8 cellular contexts compared by ENCODE assay signal in the genomic region with DNA sequence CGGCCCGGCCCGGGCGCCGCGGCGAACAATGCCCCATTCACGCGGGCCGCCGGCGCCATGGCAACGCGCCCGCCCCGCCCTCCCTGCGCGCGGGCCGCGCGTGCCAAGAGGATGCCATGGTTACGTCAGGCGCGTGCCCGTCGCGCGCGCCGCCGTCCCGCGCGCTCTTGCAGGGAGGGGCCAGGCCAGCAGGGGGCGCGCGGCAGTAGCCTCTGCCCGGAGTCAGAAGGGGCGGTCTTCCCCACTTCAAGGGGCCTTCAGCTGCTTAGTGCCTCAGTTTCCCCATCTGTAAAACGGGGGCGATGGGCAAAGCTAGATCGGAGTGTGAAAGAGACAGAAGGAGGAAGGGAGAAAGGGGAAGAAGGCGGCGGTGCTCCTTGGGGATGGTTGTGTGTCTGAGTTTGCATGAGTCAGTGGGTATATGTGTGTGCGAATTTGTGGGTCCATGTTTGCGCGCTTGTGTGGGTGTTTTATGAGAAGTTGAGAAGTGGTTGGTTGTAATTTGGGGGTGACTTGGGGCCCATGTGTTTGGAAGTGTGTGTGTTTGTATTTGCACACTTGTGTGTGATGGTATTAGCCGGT. TPM values are rescaled to one million over a fixed set of nuclear protein-coding genes. Genes with fewer than 3 reads are reported as not detected.
DNase-seq lines count a peak whose midpoint lies in the region; ATAC-seq, FAIRE-seq and TF ChIP-seq lines count a peak whose summit lies in the region.

No MANE protein-coding gene starts in this region.

- no peak overlapping the region for H3K23ac ChIP-seq in neuronal stem cell (ENCODE audit: low read depth, low read length, poor library complexity)

- no peak overlapping the region for H2BK5ac ChIP-seq in neuronal stem cell (ENCODE audit: low read length)

- no peaks in the 10 kb centered on the region for H3K36me3 ChIP-seq in neuronal stem cell (replicated peaks in 1 of 2; ENCODE audit: control insufficient read depth in 2 of 2, insufficient read depth in 2 of 2, low read length in 2 of 2)

- peak; percentile 81 for TF ChIP-seq CTCF in fibroblast of villous mesenchyme (IDR thresholded peaks at IDR 0.05; ENCODE audit: insufficient read depth, low read depth, low read length)

- no peak overlapping the region for H3K4ac ChIP-seq in neuronal stem cell (ENCODE audit: low read length)

- H3K27me3 Mint-ChIP-seq in stimulated activated naive CD8-positive, alpha-beta T cell treated with anti-CD3 and anti-CD28 coated beads, Interleukin-15, amount 100 ng/mL, for 72 hours = no peaks in the 10 kb centered on the region

- no peak overlapping the region for H4K8ac ChIP-seq in neuronal stem cell (ENCODE audit: low read depth, low read length)

- H2BK12ac ChIP-seq in neuronal stem cell (ENCODE audit: low read length) = no peak overlapping the region

- H3K79me1 ChIP-seq in neuronal stem cell (ENCODE audit: low read depth, low read length) = no peaks in the 10 kb centered on the region

- ATAC-seq in stimulated activated naive CD8-positive, alpha-beta T cell treated with anti-CD3 and anti-CD28 coated beads, Interleukin-15, amount 100 ng/mL, for 72 hours = peak; percentile 86
- ATAC-seq in HG03175 (IDR thresholded peaks at IDR 0.05; ENCODE audit: unreplicated experiment) = no peak

- peak overlapping the region; percentile 44 for H2BK15ac ChIP-seq in neuronal stem cell (ENCODE audit: low read length)

- DNase-seq in DMS53 treated with DMSO at 0.1 percent for 48 hours (lab: John Stamatoyannopoulos, UW; ENCODE audit: unreplicated experiment) (peak; percentile 11), HTR-8/SVneo (ENCODE audit: insufficient read length, low spot score) (peak; percentile 82), RKO (ENCODE audit: low spot score) (peak; percentile 81), fibroblast of villous mesenchyme (ENCODE audit: low read depth) (peak; percentile 77), neuronal stem cell (ENCODE audit: low spot score) (peak; percentile 84)
- peak; percentile 71 to 82 for DNase-seq in activated T-helper 1 cell treated with anti-CD3 and anti-CD28 coated beads, Interleukin-2, amount 50 U/mL, for 16 hours (ENCODE audit: low read depth in 1 of 2, low spot score in 1 of 2)
- DNase-seq in stimulated activated naive CD8-positive, alpha-beta T cell treated with anti-CD3 and anti-CD28 coated beads, Interleukin-15, amount 100 ng/mL, for 72 hours = peak; percentile 83 to 91

- no peak overlapping the region for H3K27ac ChIP-seq in neuronal stem cell (replicated peaks; ENCODE audit: low read length)

- no peak overlapping the region for H2AK5ac ChIP-seq in neuronal stem cell (ENCODE audit: low read depth, low read length)

- H3K4me1 ChIP-seq in neuronal stem cell (ENCODE audit: control insufficient read depth in 2 of 2, insufficient read depth in 1 of 2, low read depth in 1 of 2, low read length in 2 of 2) = peaks cover 3 to 15% of the 10 kb centered on the region in 2 donors

- H3K18ac ChIP-seq in neuronal stem cell (ENCODE audit: low read length) = no peak overlapping the region

- no peak overlapping the region for H3K4me3 Mint-ChIP-seq in stimulated activated naive CD8-positive, alpha-beta T cell treated with anti-CD3 and anti-CD28 coated beads, Interleukin-15, amount 100 ng/mL, for 72 hours

- 100% methylated on average over 3 of the region's 49 CpGs; no CpG with 5 or more reads in 1 of the 2 donors for WGBS in neuronal stem cell (ENCODE audit: extremely low coverage in 2 of 2, insufficient read length in 2 of 2, insufficient replicate concordance in 1 of 2), 2 donors

- peak overlapping the region; percentile 63 for H2AFZ ChIP-seq in neuronal stem cell (ENCODE audit: low read length)

- FAIRE-seq in HTR-8/SVneo (lab: Jason Lieb, UNC) = peak; percentile 92

- H3K27me3 ChIP-seq in neuronal stem cell (ENCODE audit: control insufficient read depth in 3 of 3, insufficient read depth in 3 of 3, low read depth in 1 of 3, low read length in 3 of 3) = peaks cover 0 to 68% (median 44%) of the 10 kb centered on the region in 3 experiments

- H3K9ac ChIP-seq in neuronal stem cell (ENCODE audit: low read depth, low read length, poor library complexity) = no peak overlapping the region

- peaks cover 0 to 7% of the 10 kb centered on the region in 2 donors for H3K9me3 ChIP-seq in neuronal stem cell (replicated peaks in 1 of 2; ENCODE audit: control insufficient read depth in 2 of 2, insufficient read depth in 1 of 2, low read depth in 1 of 2, low read length in 2 of 2)

- H4K91ac ChIP-seq in neuronal stem cell (ENCODE audit: low read depth, low read length, poor library complexity) = no peak overlapping the region

- peak overlapping the region; percentile 45 for H3K4me2 ChIP-seq in neuronal stem cell (ENCODE audit: insufficient read depth, low read length, poor library complexity, severe bottlenecking)

- H3K4me1 Mint-ChIP-seq in stimulated activated naive CD8-positive, alpha-beta T cell treated with anti-CD3 and anti-CD28 coated beads, Interleukin-15, amount 100 ng/mL, for 72 hours = no peaks in the 10 kb centered on the region

- no peak overlapping the region for H3K27ac Mint-ChIP-seq in stimulated activated naive CD8-positive, alpha-beta T cell treated with anti-CD3 and anti-CD28 coated beads, Interleukin-15, amount 100 ng/mL, for 72 hours

- H3K9me3 Mint-ChIP-seq in stimulated activated naive CD8-positive, alpha-beta T cell treated with anti-CD3 and anti-CD28 coated beads, Interleukin-15, amount 100 ng/mL, for 72 hours = no peaks in the 10 kb centered on the region

- H3K14ac ChIP-seq in neuronal stem cell (ENCODE audit: low read length) = no peak overlapping the region

- H3K4me3 ChIP-seq in fibroblast of villous mesenchyme (ENCODE audit: low read depth, low read length) = peak overlapping the region; percentile 26
- H3K4me3 ChIP-seq in neuronal stem cell (ENCODE audit: low read length in 2 of 2) = no peak overlapping the region

- H2BK120ac ChIP-seq in neuronal stem cell (ENCODE audit: low read depth, low read length) = no peak overlapping the region

RNA-seq across cellular contexts. Expression of a gene that starts 11.6 kb away (rescaled TPM):
- total RNA-seq in fibroblast of villous mesenchyme = 29.6 and 30.2 TPM in 2 replicates
- polyA plus RNA-seq in neuronal stem cell (2013, experiment 1 of 2) = 0.07 TPM
- polyA plus RNA-seq in neuronal stem cell (2013, experiment 2 of 2) = 0.07 TPM

RNA-seq across cellular contexts. Expression of a gene that starts 14.3 kb away (rescaled TPM):
- total RNA-seq in fibroblast of villous mesenchyme = not detected in 2 replicates
- 0.03 TPM for polyA plus RNA-seq in neuronal stem cell (2013, experiment 1 of 2)
- polyA plus RNA-seq in neuronal stem cell (2013, experiment 2 of 2) = 0.03 TPM

RNA-seq across cellular contexts. Expression of a gene that starts 26.6 kb away (rescaled TPM):
- total RNA-seq in fibroblast of villous mesenchyme = 18.6 and 24.8 TPM in 2 replicates
- 34.0 TPM for polyA plus RNA-seq in neuronal stem cell (2013, experiment 1 of 2)
- 31.8 TPM for polyA plus RNA-seq in neuronal stem cell (2013, experiment 2 of 2)

RNA-seq across cellular contexts. Expression of a gene that starts 38.0 kb away (rescaled TPM):
- total RNA-seq in fibroblast of villous mesenchyme = 91.1 and 92.8 TPM in 2 replicates
- 115 TPM for polyA plus RNA-seq in neuronal stem cell (2013, experiment 1 of 2)
- 115 TPM for polyA plus RNA-seq in neuronal stem cell (2013, experiment 2 of 2)

RNA-seq across cellular contexts. Expression of a gene that starts 45.2 kb away (rescaled TPM):
- 2,107 and 2,588 TPM in 2 replicates for total RNA-seq in fibroblast of villous mesenchyme
- 336 TPM for polyA plus RNA-seq in neuronal stem cell (2013, experiment 1 of 2)
- 330 TPM for polyA plus RNA-seq in neuronal stem cell (2013, experiment 2 of 2)

Comparison
In these comparisons a context has a peak if more than half of its experiments do, and no peak if none do; other contexts are left out.
1. DNase-seq: peak in every context shown above with its lines; median percentile 87 in stimulated activated naive CD8-positive, alpha-beta T cell treated with anti-CD3 and anti-CD28 coated beads, Interleukin-15, amount 100 ng/mL, for 72 hours; 84 in neuronal stem cell; 82 in HTR-8/SVneo; 81 in RKO; 77 in fibroblast of villous mesenchyme; 76 in activated T-helper 1 cell treated with anti-CD3 and anti-CD28 coated beads, Interleukin-2, amount 50 U/mL, for 16 hours; 11 in DMS53 treated with DMSO at 0.1 percent for 48 hours.